Comparison of ENCODE assay signal across 8 cellular contexts in genomic region chr2:217166241-217166640, GRCh38.
DNase-seq lines count a peak whose midpoint lies in the region; ATAC-seq, FAIRE-seq and TF ChIP-seq lines count a peak whose summit lies in the region.

No MANE protein-coding gene starts in this region.

- H3K4me3 ChIP-seq in AG09309 (ENCODE audit: control insufficient read depth, low read depth, low read length): no peak overlapping the region
- no peak overlapping the region for H3K4me3 ChIP-seq in effector memory CD4-positive, alpha-beta T cell (ENCODE audit: insufficient read depth, low read depth, low read length, poor library complexity, severe bottlenecking)

- ATAC-seq in HG02642 (IDR thresholded peaks at IDR 0.05; ENCODE audit: poor library complexity, unreplicated experiment) (no peak), GM18868 (IDR thresholded peaks at IDR 0.05; ENCODE audit: unreplicated experiment) (no peak)

- peaks cover 3% of the 10 kb centered on the region for H3K4me1 ChIP-seq in effector memory CD4-positive, alpha-beta T cell (ENCODE audit: control insufficient read depth, insufficient read depth, low read length, poor library complexity, severe bottlenecking)

- no peaks in the 10 kb centered on the region for H3K27me3 ChIP-seq in effector memory CD4-positive, alpha-beta T cell (replicated peaks; ENCODE audit: control insufficient read depth, insufficient read depth, low read length, poor library complexity, severe bottlenecking)

- no peaks in the 10 kb centered on the region for H3K9me3 ChIP-seq in effector memory CD4-positive, alpha-beta T cell (ENCODE audit: control insufficient read depth, low read length)

- no peak overlapping the region for H3K27ac ChIP-seq in effector memory CD4-positive, alpha-beta T cell (ENCODE audit: insufficient read depth, low read length, poor library complexity, severe bottlenecking)

- FAIRE-seq in H54 (lab: Jason Lieb, UNC): peak; percentile 57

- no peaks in the 10 kb centered on the region for H3K36me3 ChIP-seq in effector memory CD4-positive, alpha-beta T cell (ENCODE audit: control insufficient read depth, insufficient read depth, low read length)

- DNase-seq in AG09309 (ENCODE audit: low read depth) (no peak), H54 (ENCODE audit: insufficient read length, low spot score) (no peak), NCI-H774 (lab: John Stamatoyannopoulos, UW) (peak; percentile 41), dermis blood vessel endothelial cell (peak; percentile 64), middle frontal gyrus (ENCODE audit: extremely low spot score, low spot score) (peak; percentile 40)
- DNase-seq in effector memory CD4-positive, alpha-beta T cell: no peak

- TF ChIP-seq CTCF in AG09309 (IDR thresholded peaks at IDR 0.05; ENCODE audit: control insufficient read depth, insufficient read depth, low read depth, low read length, missing control alignments): peak; percentile 64

- TF ChIP-seq POLR2A in H54 (IDR thresholded peaks at IDR 0.05; ENCODE audit: low read depth, low read length): no peak

Comparison
In these comparisons a context has a peak if more than half of its experiments do, and no peak if none do; other contexts are left out.
1. DNase-seq: peak in NCI-H774 (single experiment), dermis blood vessel endothelial cell (single experiment) and middle frontal gyrus (single experiment); none in AG09309 (single experiment), H54 (single experiment) and effector memory CD4-positive, alpha-beta T cell (0 of 3).